2 cellular contexts compared by ENCODE assay signal in the genomic region with DNA sequence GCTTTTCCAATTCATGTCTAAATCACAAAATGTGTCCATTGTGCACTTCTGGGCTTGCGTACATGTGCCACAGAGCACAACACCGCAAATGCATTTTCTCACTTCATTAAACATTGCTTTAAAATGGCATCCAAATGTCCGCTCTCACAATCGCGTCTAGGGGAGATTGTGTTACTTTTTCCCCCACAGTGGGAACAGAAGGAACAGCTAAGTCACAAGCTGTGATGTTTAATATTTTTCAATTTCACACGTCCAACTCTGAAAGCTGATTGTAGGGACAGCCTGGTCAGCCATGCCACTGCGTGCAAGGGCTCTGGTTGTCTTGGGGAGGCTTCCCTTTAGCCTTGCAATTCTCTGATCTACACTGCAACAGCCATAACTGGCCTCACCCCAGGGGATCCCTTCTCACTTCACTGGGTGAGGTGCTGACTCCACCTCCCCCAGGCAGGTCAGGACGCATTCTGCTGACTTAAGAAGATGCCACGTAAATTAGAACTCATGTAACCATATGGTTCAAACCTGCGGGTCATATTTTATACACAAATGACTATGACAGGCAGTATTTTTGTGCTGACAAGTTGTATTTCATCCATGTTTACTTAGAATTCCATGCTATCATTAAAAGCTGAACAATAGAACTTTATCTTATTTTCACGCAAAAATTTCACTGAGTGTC.
TF ChIP-seq lines count a peak whose summit lies in the region.

No MANE protein-coding gene starts in this region.

TF ChIP-seq in HepG2, 621 proteins besides CTCF, POLR2A, EP300 and RAD21:
- TF ChIP-seq RFXAP (CRISPR knock-in tag; IDR thresholded peaks at IDR 0.05; ENCODE audit: borderline replicate concordance): no peak
- TF ChIP-seq MAFF (IDR thresholded peaks at IDR 0.05; ENCODE audit: low read depth, low read length): peak; percentile 59
- TF ChIP-seq MAFK (conservative IDR thresholded peaks at IDR 0.05 in 1 of 2, IDR thresholded peaks at IDR 0.05 in 1 of 2; ENCODE audit: low read length in 2 of 2): peak; percentile 24 to 67; a peak in 2 of 4 replicates
TF ChIP-seq in HepG2: peak in this region for 2.

TF ChIP-seq in WTC11, 78 proteins besides CTCF, POLR2A, EP300 and RAD21 (continued from another document):
- TF ChIP-seq, protein P1, sequence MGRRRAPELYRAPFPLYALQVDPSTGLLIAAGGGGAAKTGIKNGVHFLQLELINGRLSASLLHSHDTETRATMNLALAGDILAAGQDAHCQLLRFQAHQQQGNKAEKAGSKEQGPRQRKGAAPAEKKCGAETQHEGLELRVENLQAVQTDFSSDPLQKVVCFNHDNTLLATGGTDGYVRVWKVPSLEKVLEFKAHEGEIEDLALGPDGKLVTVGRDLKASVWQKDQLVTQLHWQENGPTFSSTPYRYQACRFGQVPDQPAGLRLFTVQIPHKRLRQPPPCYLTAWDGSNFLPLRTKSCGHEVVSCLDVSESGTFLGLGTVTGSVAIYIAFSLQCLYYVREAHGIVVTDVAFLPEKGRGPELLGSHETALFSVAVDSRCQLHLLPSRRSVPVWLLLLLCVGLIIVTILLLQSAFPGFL (CRISPR knock-in tag; IDR thresholded peaks at IDR 0.05; ENCODE audit: borderline replicate concordance): no peak
- no peak for TF ChIP-seq FOXK1 (CRISPR knock-in tag; IDR thresholded peaks at IDR 0.05)
- TF ChIP-seq ZNF219 (CRISPR knock-in tag; IDR thresholded peaks at IDR 0.05; ENCODE audit: borderline replicate concordance): no peak
- TF ChIP-seq ZNF671 (CRISPR knock-in tag; IDR thresholded peaks at IDR 0.05): no peak
- TF ChIP-seq, protein P2, sequence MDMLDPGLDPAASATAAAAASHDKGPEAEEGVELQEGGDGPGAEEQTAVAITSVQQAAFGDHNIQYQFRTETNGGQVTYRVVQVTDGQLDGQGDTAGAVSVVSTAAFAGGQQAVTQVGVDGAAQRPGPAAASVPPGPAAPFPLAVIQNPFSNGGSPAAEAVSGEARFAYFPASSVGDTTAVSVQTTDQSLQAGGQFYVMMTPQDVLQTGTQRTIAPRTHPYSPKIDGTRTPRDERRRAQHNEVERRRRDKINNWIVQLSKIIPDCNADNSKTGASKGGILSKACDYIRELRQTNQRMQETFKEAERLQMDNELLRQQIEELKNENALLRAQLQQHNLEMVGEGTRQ (CRISPR knock-in tag; IDR thresholded peaks at IDR 0.05): no peak
- TF ChIP-seq, protein P3, sequence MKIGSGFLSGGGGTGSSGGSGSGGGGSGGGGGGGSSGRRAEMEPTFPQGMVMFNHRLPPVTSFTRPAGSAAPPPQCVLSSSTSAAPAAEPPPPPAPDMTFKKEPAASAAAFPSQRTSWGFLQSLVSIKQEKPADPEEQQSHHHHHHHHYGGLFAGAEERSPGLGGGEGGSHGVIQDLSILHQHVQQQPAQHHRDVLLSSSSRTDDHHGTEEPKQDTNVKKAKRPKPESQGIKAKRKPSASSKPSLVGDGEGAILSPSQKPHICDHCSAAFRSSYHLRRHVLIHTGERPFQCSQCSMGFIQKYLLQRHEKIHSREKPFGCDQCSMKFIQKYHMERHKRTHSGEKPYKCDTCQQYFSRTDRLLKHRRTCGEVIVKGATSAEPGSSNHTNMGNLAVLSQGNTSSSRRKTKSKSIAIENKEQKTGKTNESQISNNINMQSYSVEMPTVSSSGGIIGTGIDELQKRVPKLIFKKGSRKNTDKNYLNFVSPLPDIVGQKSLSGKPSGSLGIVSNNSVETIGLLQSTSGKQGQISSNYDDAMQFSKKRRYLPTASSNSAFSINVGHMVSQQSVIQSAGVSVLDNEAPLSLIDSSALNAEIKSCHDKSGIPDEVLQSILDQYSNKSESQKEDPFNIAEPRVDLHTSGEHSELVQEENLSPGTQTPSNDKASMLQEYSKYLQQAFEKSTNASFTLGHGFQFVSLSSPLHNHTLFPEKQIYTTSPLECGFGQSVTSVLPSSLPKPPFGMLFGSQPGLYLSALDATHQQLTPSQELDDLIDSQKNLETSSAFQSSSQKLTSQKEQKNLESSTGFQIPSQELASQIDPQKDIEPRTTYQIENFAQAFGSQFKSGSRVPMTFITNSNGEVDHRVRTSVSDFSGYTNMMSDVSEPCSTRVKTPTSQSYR (CRISPR knock-in tag; IDR thresholded peaks at IDR 0.05): no peak
- TF ChIP-seq, protein P4, sequence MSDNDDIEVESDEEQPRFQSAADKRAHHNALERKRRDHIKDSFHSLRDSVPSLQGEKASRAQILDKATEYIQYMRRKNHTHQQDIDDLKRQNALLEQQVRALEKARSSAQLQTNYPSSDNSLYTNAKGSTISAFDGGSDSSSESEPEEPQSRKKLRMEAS (CRISPR knock-in tag; IDR thresholded peaks at IDR 0.05): no peak
